12 cellular contexts compared by ENCODE assay signal in genomic region chr19:10758978-10759377, GRCh38. TPM values are rescaled to one million over a fixed set of nuclear protein-coding genes. Genes with fewer than 3 reads are reported as not detected.
A peak's percentile ranks its signal among the peaks of the same experiment; 100 is the strongest.
DNase-seq lines count a peak whose midpoint lies in the region; ATAC-seq and TF ChIP-seq lines count a peak whose summit lies in the region.
"Had no signal": no experiment of that assay in that cellular context is flagged by ENCODE, and none has a peak within 500 bp of the region (broad histone marks: within the 10 kb centered on the region; RNA-seq: fewer than 3 reads in every experiment).

No MANE protein-coding gene starts in this region.

- H3K27me3 ChIP-seq in cardiac muscle cell (no peaks in the 10 kb centered on the region), thymus (ENCODE audit: control insufficient read depth, insufficient read depth) (no peaks in the 10 kb centered on the region)
- H3K27me3 ChIP-seq: hepatocyte, SJSA1 had no signal

- POLR2A ChIA-PET in activated B cell treated with CpG ODN at 0.5 μM for 24 hours (lab: Charles Lee): interaction anchor here (0.5 to 3.1 kb wide), 14 partner anchors 10 to 109 kb away, joined by 3 to 26 read pairs (median 5); partner anchors contain the start of genes DNM2, QTRT1 and TMED1

- intact Hi-C loops in cardiac septum (cut with DNase I) (no loop called here), activated B cell treated with CpG ODN at 0.5 μM for 24 hours (cut with micrococcal nuclease) (loop anchor here (1.0 to 2.0 kb wide), 4 partner anchors 18 to 42 kb away; no protein-coding TSS in a partner anchor)

- H3K4me3 Mint-ChIP-seq in activated B cell treated with CpG ODN at 0.5 μM for 24 hours: peak overlapping the region; percentile 77
- H3K4me3 Mint-ChIP-seq in immature natural killer cell: peak overlapping the region; percentile 67 to 79 (median 77)

- H3K9me3 ChIP-seq in cardiac muscle cell (ENCODE audit: low read depth): no peaks in the 10 kb centered on the region
- no peaks in the 10 kb centered on the region for H3K9me3 ChIP-seq in thymus (ENCODE audit: control insufficient read depth)
- H3K9me3 ChIP-seq: SJSA1 had no signal

- no peak for DNase-seq in cardiac muscle cell (ENCODE audit: low read depth in 1 of 2, low spot score in 1 of 2)
- DNase-seq in cardiac septum (ENCODE audit: low spot score): no peak
- no peak for DNase-seq in activated B cell treated with CpG ODN at 0.5 μM for 24 hours
- no peak for DNase-seq in immature natural killer cell
- no peak for DNase-seq in SHP77 (lab: John Stamatoyannopoulos, UW)
- DNase-seq: NCI-H446 treated with DMSO at 0.1 percent for 48 hours had no signal

- CTCF ChIA-PET in activated B cell treated with CpG ODN at 0.5 μM for 24 hours (lab: Charles Lee): interaction anchor here (0.8 to 1.6 kb wide), 2 partner anchors 23 to 41 kb away, joined by 3 to 7 read pairs; partner anchors contain the start of gene DNM2

- no peaks in the 10 kb centered on the region for H3K9me3 Mint-ChIP-seq in activated B cell treated with CpG ODN at 0.5 μM for 24 hours
- no peaks in the 10 kb centered on the region for H3K9me3 Mint-ChIP-seq in immature natural killer cell

- H3K4me1 Mint-ChIP-seq in activated B cell treated with CpG ODN at 0.5 μM for 24 hours: peaks cover 85% of the 10 kb centered on the region
- H3K4me1 Mint-ChIP-seq in immature natural killer cell: peaks cover 85 to 92% of the 10 kb centered on the region in 2 donors

- TF ChIP-seq CTCF in cardiac muscle cell (IDR thresholded peaks at IDR 0.05; ENCODE audit: low read depth, low read length) (no peak), activated B cell treated with CpG ODN at 0.5 μM for 24 hours (IDR thresholded peaks at IDR 0.05) (no peak)

- H3K27me3 Mint-ChIP-seq in activated B cell treated with CpG ODN at 0.5 μM for 24 hours (no peaks in the 10 kb centered on the region), immature natural killer cell (ENCODE audit: low read depth in 3 of 3) (peaks cover 7 to 17% (median 17%) of the 10 kb centered on the region in 3 donors)

- peak overlapping the region; percentile 94 for H3K27ac Mint-ChIP-seq in activated B cell treated with CpG ODN at 0.5 μM for 24 hours
- H3K27ac Mint-ChIP-seq in immature natural killer cell: peak overlapping the region; percentile 92 to 97 (median 94)

- H3K4me1 ChIP-seq in cardiac muscle cell (ENCODE audit: low read depth) (no peaks in the 10 kb centered on the region), thymus (ENCODE audit: control insufficient read depth, insufficient read depth, low read length) (peaks cover 31% of the 10 kb centered on the region)
- H3K4me1 ChIP-seq: SJSA1 had no signal

- H3K27ac ChIP-seq in cardiac muscle cell: peak overlapping the region; percentile 54
- H3K27ac ChIP-seq in thymus (ENCODE audit: low read depth): peak overlapping the region; percentile 95
- H3K27ac ChIP-seq: C4-2B, SJSA1 had no signal

- H3K36me3 ChIP-seq in cardiac muscle cell: no peaks in the 10 kb centered on the region
- peaks cover 24% of the 10 kb centered on the region for H3K36me3 ChIP-seq in thymus (ENCODE audit: control insufficient read depth, insufficient read depth)

- ATAC-seq in activated B cell treated with CpG ODN at 0.5 μM for 24 hours (ENCODE audit: low read depth): no peak
- ATAC-seq in HG03432 (IDR thresholded peaks at IDR 0.05; ENCODE audit: unreplicated experiment): no peak
- ATAC-seq in GM21529 (IDR thresholded peaks at IDR 0.05; ENCODE audit: unreplicated experiment): no peak

- peaks cover 25% of the 10 kb centered on the region for H3K36me3 Mint-ChIP-seq in activated B cell treated with CpG ODN at 0.5 μM for 24 hours (ENCODE audit: low read depth)
- H3K36me3 Mint-ChIP-seq in immature natural killer cell: peaks cover 5 to 8% (median 6%) of the 10 kb centered on the region in 3 donors

- H3K4me3 ChIP-seq in cardiac muscle cell: no peak overlapping the region
- peak overlapping the region; percentile 58 for H3K4me3 ChIP-seq in thymus (ENCODE audit: low read length)
- H3K4me3 ChIP-seq: hepatocyte, SJSA1 had no signal

- 82% methylated on average over 5 of the region's 5 CpGs for WGBS in thymus

RNA-seq across cellular contexts. Expression of gene DNM2, which starts 41.1 kb away (rescaled TPM):
- total RNA-seq in cardiac muscle cell (122 and 124 TPM in 2 replicates), cardiac septum (138 TPM), activated B cell treated with CpG ODN at 0.5 μM for 24 hours (220 and 257 TPM in 2 replicates)
- polyA plus RNA-seq in cardiac muscle cell (132 and 146 TPM in 2 replicates), immature natural killer cell (100 to 1,000 TPM in 1 of 3 donors, 10 to 100 TPM in 2; 62.9 to 170 (median 92.7) TPM), thymus (102 TPM)

RNA-seq across cellular contexts. Expression of gene QTRT1, which starts 57.7 kb away (rescaled TPM):
- total RNA-seq in cardiac muscle cell: 30.6 and 35.0 TPM in 2 replicates
- polyA plus RNA-seq in cardiac muscle cell: 70.8 and 84.1 TPM in 2 replicates
- total RNA-seq in cardiac septum: 24.9 TPM
- 69.4 and 74.9 TPM in 2 replicates for total RNA-seq in activated B cell treated with CpG ODN at 0.5 μM for 24 hours
- 10 to 100 TPM; 25.5 to 48.1 (median 33.7) TPM for polyA plus RNA-seq in immature natural killer cell
- polyA plus RNA-seq in thymus: 72.1 TPM
